ENCODE assay signal across 1 cellular context in the genomic region with DNA sequence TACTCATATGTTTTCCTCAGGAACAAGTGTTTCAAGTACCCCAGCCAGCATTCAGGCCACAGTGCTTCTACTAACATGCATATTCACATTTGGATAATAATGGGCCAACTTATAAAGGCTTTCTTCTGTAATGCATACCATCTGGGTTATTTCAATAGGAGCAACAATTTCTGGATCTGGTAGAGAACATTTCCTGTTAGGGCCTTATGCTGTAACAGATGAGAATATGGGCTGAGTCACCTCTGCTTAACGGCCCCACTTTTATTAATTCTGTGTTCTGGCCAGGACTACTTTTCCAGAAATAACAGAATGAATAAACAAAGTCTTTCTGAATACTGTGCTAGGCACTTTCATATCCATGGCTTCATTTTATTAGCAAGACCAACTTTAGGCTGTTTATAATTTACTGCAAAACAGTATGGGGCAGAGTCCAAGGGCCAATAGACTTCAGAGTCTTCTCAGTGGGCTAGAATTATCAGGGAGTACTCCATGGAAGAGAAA.
TF ChIP-seq lines count a peak whose summit lies in the region.

No MANE protein-coding gene starts in this region.

TF ChIP-seq in A549, 52 proteins besides CTCF, POLR2A, EP300 and RAD21 (continued from another document):
- TF ChIP-seq, protein P1, sequence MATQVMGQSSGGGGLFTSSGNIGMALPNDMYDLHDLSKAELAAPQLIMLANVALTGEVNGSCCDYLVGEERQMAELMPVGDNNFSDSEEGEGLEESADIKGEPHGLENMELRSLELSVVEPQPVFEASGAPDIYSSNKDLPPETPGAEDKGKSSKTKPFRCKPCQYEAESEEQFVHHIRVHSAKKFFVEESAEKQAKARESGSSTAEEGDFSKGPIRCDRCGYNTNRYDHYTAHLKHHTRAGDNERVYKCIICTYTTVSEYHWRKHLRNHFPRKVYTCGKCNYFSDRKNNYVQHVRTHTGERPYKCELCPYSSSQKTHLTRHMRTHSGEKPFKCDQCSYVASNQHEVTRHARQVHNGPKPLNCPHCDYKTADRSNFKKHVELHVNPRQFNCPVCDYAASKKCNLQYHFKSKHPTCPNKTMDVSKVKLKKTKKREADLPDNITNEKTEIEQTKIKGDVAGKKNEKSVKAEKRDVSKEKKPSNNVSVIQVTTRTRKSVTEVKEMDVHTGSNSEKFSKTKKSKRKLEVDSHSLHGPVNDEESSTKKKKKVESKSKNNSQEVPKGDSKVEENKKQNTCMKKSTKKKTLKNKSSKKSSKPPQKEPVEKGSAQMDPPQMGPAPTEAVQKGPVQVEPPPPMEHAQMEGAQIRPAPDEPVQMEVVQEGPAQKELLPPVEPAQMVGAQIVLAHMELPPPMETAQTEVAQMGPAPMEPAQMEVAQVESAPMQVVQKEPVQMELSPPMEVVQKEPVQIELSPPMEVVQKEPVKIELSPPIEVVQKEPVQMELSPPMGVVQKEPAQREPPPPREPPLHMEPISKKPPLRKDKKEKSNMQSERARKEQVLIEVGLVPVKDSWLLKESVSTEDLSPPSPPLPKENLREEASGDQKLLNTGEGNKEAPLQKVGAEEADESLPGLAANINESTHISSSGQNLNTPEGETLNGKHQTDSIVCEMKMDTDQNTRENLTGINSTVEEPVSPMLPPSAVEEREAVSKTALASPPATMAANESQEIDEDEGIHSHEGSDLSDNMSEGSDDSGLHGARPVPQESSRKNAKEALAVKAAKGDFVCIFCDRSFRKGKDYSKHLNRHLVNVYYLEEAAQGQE (IDR thresholded peaks at IDR 0.05) = no peak
- TF ChIP-seq JUNB (IDR thresholded peaks at IDR 0.05) = no peak
- no peak for TF ChIP-seq TP53 (CRISPR knock-in tag; IDR thresholded peaks at IDR 0.05)
- no peak for TF ChIP-seq MAFK (IDR thresholded peaks at IDR 0.05; ENCODE audit: partially characterized antibody)
- no peak for TF ChIP-seq CHD4 (IDR thresholded peaks at IDR 0.05; ENCODE audit: borderline replicate concordance)
- TF ChIP-seq HOXB5 (CRISPR knock-in tag; IDR thresholded peaks at IDR 0.05) = no peak
- TF ChIP-seq BHLHE40 (IDR thresholded peaks at IDR 0.05; ENCODE audit: low read depth, low read length) = no peak
- TF ChIP-seq CEBPB (IDR thresholded peaks at IDR 0.05) = no peak
- no peak for TF ChIP-seq NR3C1 (IDR thresholded peaks at IDR 0.05)
- no peak for TF ChIP-seq TFCP2L1 (CRISPR knock-in tag; IDR thresholded peaks at IDR 0.05)
